In the genomic region with DNA sequence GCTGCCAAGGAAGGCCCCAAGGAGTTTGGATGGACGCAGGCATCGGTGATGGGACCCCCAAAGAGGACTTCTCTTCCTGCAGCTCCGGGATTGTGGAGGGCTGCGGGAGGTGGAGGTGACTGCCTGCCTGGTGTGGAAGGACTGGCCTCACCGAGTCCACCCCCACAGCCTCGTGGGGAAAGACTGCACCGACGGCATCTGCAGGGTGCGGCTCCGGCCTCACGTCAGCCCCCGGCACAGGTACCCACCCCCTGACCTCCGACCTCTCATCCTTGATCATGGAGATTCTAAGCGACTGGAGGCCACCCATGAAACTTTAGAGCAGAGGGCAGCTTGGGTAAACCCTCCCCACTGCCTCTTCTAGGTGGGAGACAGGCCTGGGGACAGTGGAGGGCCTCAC, we compare ENCODE assay signal across 27 cellular contexts. TPM values are rescaled to one million over a fixed set of nuclear protein-coding genes. Genes with fewer than 3 reads are reported as not detected.
"Had no signal": no experiment of that assay in that cellular context is flagged by ENCODE, and none has a peak within 500 bp of the region (broad histone marks: within the 10 kb centered on the region; RNA-seq: fewer than 3 reads in every experiment).

No MANE protein-coding gene starts in this region.

- H3K27ac Mint-ChIP-seq: activated naive CD4-positive, alpha-beta T cell treated with anti-CD3 and anti-CD28 coated beads for 36 hours; activated naive CD8-positive, alpha-beta T cell treated with anti-CD3 and anti-CD28 coated beads for 36 hours; activated T-helper 1 cell treated with anti-CD3 and anti-CD28 coated beads, Interleukin-12 subunit alpha, Interleukin-12 subunit beta, Interleukin-2, Interleukin-4 antibody, amounts not matched to agents 30 ng/mL and 10 ng/mL and 1 ng/mL, durations not matched to agents 14 hours and 24 hours and 36 hours; brain; naive thymus-derived CD8-positive, alpha-beta T cell; stimulated activated naive B cell treated with anti-CD40 and anti-IgM and Interleukin-4, amounts not matched to agents 10 μg/mL and 1 μg/mL and 100 μg/mL, for 72 hours had no signal

- DNase-seq: activated CD4-positive, alpha-beta T cell treated with anti-CD3 and anti-CD28 coated beads for 4 hours; activated CD4-positive, alpha-beta T cell treated with anti-CD3 and anti-CD28 coated beads, Interleukin-2, amount 50 U/mL, for 4 hours; activated CD8-positive, alpha-beta memory T cell treated with anti-CD3 and anti-CD28 coated beads, Interleukin-2, amount 50 U/mL, for 4 hours; activated effector memory CD4-positive, alpha-beta T cell treated with anti-CD3 and anti-CD28 coated beads, Interleukin-2, amount 50 U/mL, for 16 hours; activated naive CD4-positive, alpha-beta T cell treated with anti-CD3 and anti-CD28 coated beads for 36 hours; activated naive CD8-positive, alpha-beta T cell treated with anti-CD3 and anti-CD28 coated beads for 36 hours; activated T-cell treated with anti-CD3 and anti-CD28 coated beads, Interleukin-2, amount 50 U/mL, for 1 hour; adrenal gland; dorsolateral prefrontal cortex; foreskin keratinocyte; heart left ventricle; kidney glomerular epithelial cell; left ventricle myocardium inferior; mammary epithelial cell; midbrain; naive thymus-derived CD8-positive, alpha-beta T cell; pancreas; psoas muscle; stimulated activated CD4-positive, alpha-beta T cell treated with anti-CD3 and anti-CD28 coated beads, Interleukin-1b, Interleukin-23, amount 100 ng/mL, for 48 hours; stimulated activated naive B cell treated with anti-CD40 and anti-IgM and Interleukin-4, amounts not matched to agents 10 μg/mL and 1 μg/mL and 100 μg/mL, for 72 hours; stomach; T-helper 1 cell; thyroid gland had no signal

- H3K27me3 Mint-ChIP-seq: activated naive CD8-positive, alpha-beta T cell treated with anti-CD3 and anti-CD28 coated beads for 36 hours; brain; naive thymus-derived CD8-positive, alpha-beta T cell; stimulated activated naive B cell treated with anti-CD40 and anti-IgM and Interleukin-4, amounts not matched to agents 10 μg/mL and 1 μg/mL and 100 μg/mL, for 72 hours had no signal

- ATAC-seq: foreskin keratinocyte; heart left ventricle; pancreas; psoas muscle; stimulated activated naive B cell treated with anti-CD40 and anti-IgM and Interleukin-4, amounts not matched to agents 10 μg/mL and 1 μg/mL and 100 μg/mL, for 72 hours had no signal

- FAIRE-seq: endothelial cell of umbilical vein, pancreas had no signal

- H3K4me3 Mint-ChIP-seq: activated naive CD4-positive, alpha-beta T cell treated with anti-CD3 and anti-CD28 coated beads for 36 hours; activated naive CD8-positive, alpha-beta T cell treated with anti-CD3 and anti-CD28 coated beads for 36 hours; activated T-helper 1 cell treated with anti-CD3 and anti-CD28 coated beads, Interleukin-12 subunit alpha, Interleukin-12 subunit beta, Interleukin-2, Interleukin-4 antibody, amounts not matched to agents 30 ng/mL and 10 ng/mL and 1 ng/mL, durations not matched to agents 14 hours and 24 hours and 36 hours; brain; naive thymus-derived CD8-positive, alpha-beta T cell; stimulated activated naive B cell treated with anti-CD40 and anti-IgM and Interleukin-4, amounts not matched to agents 10 μg/mL and 1 μg/mL and 100 μg/mL, for 72 hours had no signal

- H3K4me1 Mint-ChIP-seq: activated naive CD8-positive, alpha-beta T cell treated with anti-CD3 and anti-CD28 coated beads for 36 hours had no signal

- H3K36me3 Mint-ChIP-seq: brain had no signal

- H3K9me3 Mint-ChIP-seq: activated naive CD4-positive, alpha-beta T cell treated with anti-CD3 and anti-CD28 coated beads for 36 hours; activated naive CD8-positive, alpha-beta T cell treated with anti-CD3 and anti-CD28 coated beads for 36 hours; activated T-helper 1 cell treated with anti-CD3 and anti-CD28 coated beads, Interleukin-12 subunit alpha, Interleukin-12 subunit beta, Interleukin-2, Interleukin-4 antibody, amounts not matched to agents 30 ng/mL and 10 ng/mL and 1 ng/mL, durations not matched to agents 14 hours and 24 hours and 36 hours; brain; naive thymus-derived CD8-positive, alpha-beta T cell; stimulated activated naive B cell treated with anti-CD40 and anti-IgM and Interleukin-4, amounts not matched to agents 10 μg/mL and 1 μg/mL and 100 μg/mL, for 72 hours had no signal

RNA-seq across cellular contexts. Expression of a gene that starts 54.3 kb away (rescaled TPM):
- total RNA-seq: ascending aorta, left ventricle myocardium inferior had no signal
